20 cellular contexts compared by ENCODE assay signal in the genomic region with DNA sequence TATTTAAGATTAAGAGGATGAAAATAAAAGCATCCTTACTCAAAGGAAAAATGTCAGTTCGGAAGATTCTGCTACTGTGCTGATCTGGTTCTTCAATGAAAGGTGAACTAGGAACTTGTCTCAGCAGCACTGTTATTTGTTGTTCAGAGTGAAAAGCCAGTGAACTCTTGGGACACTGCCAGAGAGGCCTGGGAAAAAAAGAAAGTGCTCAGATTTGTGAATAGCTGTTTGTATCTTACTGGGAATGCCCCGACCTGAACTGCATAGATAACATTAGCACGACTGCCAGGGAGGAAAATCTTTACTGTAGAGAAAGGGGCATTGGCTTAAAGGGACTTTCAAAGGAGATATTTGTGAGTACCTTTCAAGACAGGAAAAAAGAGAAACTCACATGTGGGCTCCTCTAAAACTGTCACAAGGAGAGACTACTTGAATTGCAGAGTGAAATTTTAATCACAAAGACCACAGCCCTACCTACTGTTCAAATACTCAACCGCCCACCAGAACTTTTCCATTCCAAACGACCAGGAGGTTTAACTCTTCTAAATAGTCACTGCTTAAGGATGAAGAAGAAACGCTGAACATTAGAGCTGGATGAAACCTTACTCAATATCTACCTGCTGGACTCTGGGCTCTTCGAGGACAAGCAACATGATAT. TPM values are rescaled to one million over a fixed set of nuclear protein-coding genes. Genes with fewer than 3 reads are reported as not detected.
DNase-seq lines count a peak whose midpoint lies in the region; ATAC-seq and TF ChIP-seq lines count a peak whose summit lies in the region.
"Had no signal": no experiment of that assay in that cellular context is flagged by ENCODE, and none has a peak within 500 bp of the region (broad histone marks: within the 10 kb centered on the region; RNA-seq: fewer than 3 reads in every experiment).

No MANE protein-coding gene starts in this region.

- no peak overlapping the region for H3K4me3 ChIP-seq in NT2/D1 (ENCODE audit: insufficient read length, low read depth)
- no peak overlapping the region for H3K4me3 ChIP-seq in ascending aorta
- H3K4me3 ChIP-seq in OCI-LY7 (ENCODE audit: low read depth, low read length, poor library complexity, severe bottlenecking) = no peak overlapping the region
- H3K4me3 ChIP-seq: esophagus muscularis mucosa, right atrium auricular region had no signal

- peaks cover 5% of the 10 kb centered on the region for H3K4me1 ChIP-seq in NT2/D1 (ENCODE audit: insufficient read depth, insufficient read length)
- H3K4me1 ChIP-seq in ascending aorta = no peaks in the 10 kb centered on the region
- H3K4me1 ChIP-seq in OCI-LY7 (ENCODE audit: insufficient read depth, low read length, poor library complexity, severe bottlenecking) = no peaks in the 10 kb centered on the region
- H3K4me1 ChIP-seq: right atrium auricular region had no signal

- intact Hi-C loops in sciatic nerve (cut with DNase I) (no loop called here), ascending aorta (cut with DNase I) (no loop called here), OCI-LY7 (cut with micrococcal nuclease; ENCODE audit: unreplicated experiment) (no loop called here)

- DNase-seq in NT2/D1 (ENCODE audit: low read depth, low spot score) (peak; percentile 33), dermis microvascular lymphatic vessel endothelial cell (ENCODE audit: low read depth in 2 of 2) (peak; percentile 37 to 82), iris pigment epithelial cell (ENCODE audit: low read depth) (peak; percentile 63), sciatic nerve (ENCODE audit: low spot score) (no peak), ascending aorta (ENCODE audit: low spot score in 2 of 2) (no peak), NCI-H1092 treated with DMSO at 0.1 percent for 48 hours (lab: John Stamatoyannopoulos, UW) (no peak), OCI-LY7 (ENCODE audit: low spot score) (no peak), H4 (ENCODE audit: low spot score) (no peak)
- DNase-seq: activated CD4-positive, alpha-beta T cell treated with anti-CD3 and anti-CD28 coated beads, Interleukin-2, amount 10 ng/mL, durations not matched to agents 24 days and 14 days; activated CD8-positive, alpha-beta memory T cell treated with anti-CD3 and anti-CD28 coated beads, Interleukin-2, amount 50 U/mL, for 4 hours; activated naive CD4-positive, alpha-beta T cell; CD8-positive, alpha-beta memory T cell; DND-41; glutamatergic neuron; kidney glomerular epithelial cell; NCI-H1436; NCI-H82; stimulated activated naive CD8-positive, alpha-beta T cell treated with anti-CD3 and anti-CD28 coated beads, Interleukin-15, Interleukin-2, amounts not matched to agents 100 U/mL and 50 U/mL, for 24 hours had no signal

- BruUV-seq in OCI-LY7 (replicated peaks; lab: Mats Ljungman, UMichigan) = no TSS peak

- H3K4me2 ChIP-seq in OCI-LY7 (ENCODE audit: low read length) = no peak overlapping the region

- H3K27me3 ChIP-seq in NT2/D1 (ENCODE audit: insufficient read depth, insufficient read length) = no peaks in the 10 kb centered on the region
- no peaks in the 10 kb centered on the region for H3K27me3 ChIP-seq in ascending aorta
- H3K27me3 ChIP-seq: esophagus muscularis mucosa, right atrium auricular region had no signal

- POLR2A ChIA-PET in OCI-LY7 (lab: Charles Lee) = no interaction called here

- CTCF ChIA-PET in OCI-LY7 (lab: Charles Lee; ENCODE audit: unreplicated experiment) = no interaction called here

- H3K9ac ChIP-seq in NT2/D1 (ENCODE audit: insufficient read length, low read depth) = no peak overlapping the region

- TF ChIP-seq CTCF in ascending aorta (IDR thresholded peaks at IDR 0.05) (no peak), OCI-LY7 (conservative IDR thresholded peaks at IDR 0.05; ENCODE audit: low read length) (no peak)

- no peaks in the 10 kb centered on the region for H3K79me2 ChIP-seq in OCI-LY7 (ENCODE audit: insufficient read depth, low read depth, low read length)

- H2AFZ ChIP-seq in OCI-LY7 (ENCODE audit: low read length) = no peak overlapping the region

- H3K9me3 ChIP-seq in NT2/D1 (ENCODE audit: insufficient read depth, low read length) = no peaks in the 10 kb centered on the region
- H3K9me3 ChIP-seq in ascending aorta = no peaks in the 10 kb centered on the region
- H3K9me3 ChIP-seq in OCI-LY7 (ENCODE audit: low read length) = no peaks in the 10 kb centered on the region
- H3K9me3 ChIP-seq: esophagus muscularis mucosa, right atrium auricular region had no signal

- H4K20me1 ChIP-seq in OCI-LY7 (ENCODE audit: insufficient read depth, low read length) = no peaks in the 10 kb centered on the region

- ATAC-seq in sciatic nerve = peak; percentile 57
- ATAC-seq: stimulated activated naive CD8-positive, alpha-beta T cell treated with anti-CD3 and anti-CD28 coated beads, Interleukin-15, Interleukin-2, amounts not matched to agents 100 U/mL and 50 U/mL, for 24 hours had no signal

- no peak overlapping the region for H3K27ac ChIP-seq in ascending aorta
- H3K27ac ChIP-seq in OCI-LY7 (ENCODE audit: low read depth, low read length, poor library complexity, severe bottlenecking) = no peak overlapping the region
- H3K27ac ChIP-seq: right atrium auricular region had no signal

- no peaks in the 10 kb centered on the region for H3K9me2 ChIP-seq in OCI-LY7 (ENCODE audit: insufficient read depth, low read length)

- peaks cover 66% of the 10 kb centered on the region for H3K36me3 ChIP-seq in NT2/D1 (ENCODE audit: insufficient read depth, insufficient read length, low read length)
- H3K36me3 ChIP-seq in ascending aorta = peaks cover 28 to 69% of the 10 kb centered on the region in 2 donors
- H3K36me3 ChIP-seq in OCI-LY7 (ENCODE audit: insufficient read depth, low read length) = peaks cover 92% of the 10 kb centered on the region

RNA-seq across cellular contexts. Expression of a gene that starts 13.6 kb away (rescaled TPM):
- total RNA-seq in dermis microvascular lymphatic vessel endothelial cell (3.5 and 4.4 TPM in 2 replicates), sciatic nerve (30.6 TPM), ascending aorta (3.1 TPM), OCI-LY7 (2022) (42.0 and 47.9 TPM in 2 replicates)
- 14.6 and 19.2 TPM in 2 replicates for total RNA-seq in OCI-LY7 (2014; rRNA removed; shearing (Covaris generic))
- total RNA-seq in H4 (2014; rRNA removed; shearing (Covaris generic)) = 7.6 and 17.2 TPM in 2 replicates

Comparison
In these comparisons a context has a peak if more than half of its experiments do, and no peak if none do; other contexts are left out.
1. DNase-seq: peak in NT2/D1 (single experiment), dermis microvascular lymphatic vessel endothelial cell (2 of 2) and iris pigment epithelial cell (single experiment); none in sciatic nerve (single experiment), ascending aorta (0 of 2), NCI-H1092 treated with DMSO at 0.1 percent for 48 hours (single experiment), OCI-LY7 (single experiment) and H4 (single experiment).